Comparison of ENCODE assay signal across 8 cellular contexts in genomic region chr7:19713676-19714075, GRCh38. TPM values are rescaled to one million over a fixed set of nuclear protein-coding genes. Genes with fewer than 3 reads are reported as not detected.
DNase-seq lines count a peak whose midpoint lies in the region; ATAC-seq and TF ChIP-seq lines count a peak whose summit lies in the region.

No MANE protein-coding gene starts in this region.

- H3K4me1 Mint-ChIP-seq in immature natural killer cell: peaks cover 14% of the 10 kb centered on the region in 2 donors

- no peaks in the 10 kb centered on the region for H3K9me3 Mint-ChIP-seq in immature natural killer cell

- H3K27ac Mint-ChIP-seq in immature natural killer cell: peak overlapping the region in 1 of 6 donors; percentile 36

- H3K36me3 Mint-ChIP-seq in immature natural killer cell: no peaks in the 10 kb centered on the region

- peaks cover 3 to 16% (median 6%) of the 10 kb centered on the region in 3 donors for H3K27me3 Mint-ChIP-seq in immature natural killer cell (ENCODE audit: low read depth in 3 of 3)

- no peak overlapping the region for H3K4me3 Mint-ChIP-seq in immature natural killer cell

- DNase-seq in Ammon's horn (ENCODE audit: low spot score): peak; percentile 37
- DNase-seq in NCI-H69 (lab: John Stamatoyannopoulos, UW): peak; percentile 57
- DNase-seq in activated naive CD4-positive, alpha-beta T cell treated with anti-CD3 and anti-CD28 coated beads, Interleukin-2, amount 50 U/mL, for 16 hours: peak; percentile 43
- DNase-seq in immature natural killer cell: peak; percentile 17 to 39 (median 31)
- DNase-seq in stimulated activated CD8-positive, alpha-beta memory T cell treated with anti-CD3 and anti-CD28 coated beads, Interleukin-4, amount 100 ng/mL, for 48 hours: peak; percentile 54

- ATAC-seq in GM18873 (IDR thresholded peaks at IDR 0.05; ENCODE audit: low FRiP score, unreplicated experiment): no peak
- ATAC-seq in HG03159 (IDR thresholded peaks at IDR 0.05; ENCODE audit: unreplicated experiment): no peak

- TF ChIP-seq CTCF in GM12874 (IDR thresholded peaks at IDR 0.05; ENCODE audit: insufficient read depth, low read depth, low read length): peak; percentile 40; the same call in 1 of the 2 replicates

RNA-seq across cellular contexts. Expression of gene POLR1F, which starts 4.8 kb away (rescaled TPM):
- polyA plus RNA-seq in immature natural killer cell: 10 to 100 TPM; 22.1 to 36.9 (median 26.4) TPM

RNA-seq across cellular contexts. Expression of gene TMEM196, which starts 59.7 kb away (rescaled TPM):
- not detected for polyA plus RNA-seq in immature natural killer cell
